In the genomic region with DNA sequence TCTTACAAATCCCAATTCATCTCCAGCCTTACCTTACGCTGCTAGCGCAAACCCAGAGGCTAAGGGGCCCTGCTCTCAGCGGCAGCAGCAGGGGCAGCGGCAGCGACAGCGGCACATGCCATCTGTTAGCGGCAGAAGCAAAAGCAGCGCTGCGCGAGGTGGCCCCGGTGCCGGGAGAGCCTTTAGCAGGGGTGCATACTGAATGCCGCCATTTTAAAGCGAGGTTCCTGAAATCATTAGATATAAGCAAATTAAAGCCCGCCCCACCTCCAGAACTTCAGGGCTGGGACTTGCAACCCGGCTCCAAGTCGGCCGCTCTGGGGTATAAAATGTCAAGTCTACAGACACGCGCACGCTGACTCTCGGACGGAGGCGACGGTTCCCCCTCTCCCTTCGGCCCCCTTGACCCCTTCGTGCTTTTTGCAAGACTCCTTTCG, we compare ENCODE assay signal across 8 cellular contexts. TPM values are rescaled to one million over a fixed set of nuclear protein-coding genes. Genes with fewer than 3 reads are reported as not detected.
DNase-seq lines count a peak whose midpoint lies in the region; ATAC-seq, FAIRE-seq and TF ChIP-seq lines count a peak whose summit lies in the region.

A gene with protein sequence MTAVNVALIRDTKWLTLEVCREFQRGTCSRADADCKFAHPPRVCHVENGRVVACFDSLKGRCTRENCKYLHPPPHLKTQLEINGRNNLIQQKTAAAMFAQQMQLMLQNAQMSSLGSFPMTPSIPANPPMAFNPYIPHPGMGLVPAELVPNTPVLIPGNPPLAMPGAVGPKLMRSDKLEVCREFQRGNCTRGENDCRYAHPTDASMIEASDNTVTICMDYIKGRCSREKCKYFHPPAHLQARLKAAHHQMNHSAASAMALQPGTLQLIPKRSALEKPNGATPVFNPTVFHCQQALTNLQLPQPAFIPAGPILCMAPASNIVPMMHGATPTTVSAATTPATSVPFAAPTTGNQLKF (minus strand): TSS at position 220 of the 437 bp plus-strand sequence. CDS start 49,427 bp downstream, outside the sequence.

- TF ChIP-seq CTCF in progenitor cell of endocrine pancreas (IDR thresholded peaks at IDR 0.05; ENCODE audit: unreplicated experiment), result no peak

- no peaks in the 10 kb centered on the region for H3K36me3 ChIP-seq in MG63

- peak within 1 kb of the TSS; percentile 57 for H3K4me3 ChIP-seq in MG63

- H3K4me3 Mint-ChIP-seq in activated naive CD8-positive, alpha-beta T cell treated with anti-CD3 and anti-CD28 coated beads for 36 hours, result peak within 1 kb of the TSS; percentile 95
- peak within 1 kb of the TSS; percentile 95 for H3K4me3 Mint-ChIP-seq in progenitor cell of endocrine pancreas (ENCODE audit: low read depth)

- no peaks in the 10 kb centered on the region for H3K9me3 ChIP-seq in MG63

- peaks cover 4% of the 10 kb centered on the region for H3K36me3 Mint-ChIP-seq in activated naive CD8-positive, alpha-beta T cell treated with anti-CD3 and anti-CD28 coated beads for 36 hours
- H3K36me3 Mint-ChIP-seq in progenitor cell of endocrine pancreas (ENCODE audit: insufficient read depth), result no peaks in the 10 kb centered on the region

- H3K27me3 Mint-ChIP-seq in activated naive CD8-positive, alpha-beta T cell treated with anti-CD3 and anti-CD28 coated beads for 36 hours, result no peaks in the 10 kb centered on the region
- peaks cover 30% of the 10 kb centered on the region for H3K27me3 Mint-ChIP-seq in progenitor cell of endocrine pancreas

- intact Hi-C loops in left cardiac atrium (cut with DNase I), result no loop called here

- H3K9me3 Mint-ChIP-seq in activated naive CD8-positive, alpha-beta T cell treated with anti-CD3 and anti-CD28 coated beads for 36 hours, result no peaks in the 10 kb centered on the region
- H3K9me3 Mint-ChIP-seq in progenitor cell of endocrine pancreas (ENCODE audit: low read depth), result no peaks in the 10 kb centered on the region

- no peaks in the 10 kb centered on the region for H3K27me3 ChIP-seq in MG63

- no peak for FAIRE-seq in frontal cortex (lab: Jason Lieb, UNC)

- H3K4me1 Mint-ChIP-seq in activated naive CD8-positive, alpha-beta T cell treated with anti-CD3 and anti-CD28 coated beads for 36 hours, result peaks cover 40% of the 10 kb centered on the region
- peaks cover 27% of the 10 kb centered on the region for H3K4me1 Mint-ChIP-seq in progenitor cell of endocrine pancreas (ENCODE audit: low read depth)

- H3K27ac Mint-ChIP-seq in activated naive CD8-positive, alpha-beta T cell treated with anti-CD3 and anti-CD28 coated beads for 36 hours, result peak within 1 kb of the TSS; percentile 97
- H3K27ac Mint-ChIP-seq in progenitor cell of endocrine pancreas, result peak within 1 kb of the TSS; percentile 96

- ATAC-seq in left cardiac atrium, result peak; percentile 60 to 73

- peak; percentile 21 for DNase-seq in ELR (ENCODE audit: low read depth)
- DNase-seq in H4 (ENCODE audit: low spot score), result peak; percentile 31
- peak; percentile 33 for DNase-seq in MG63
- DNase-seq in SKM-1 (lab: John Stamatoyannopoulos, UW; ENCODE audit: unreplicated experiment), result peak; percentile 39
- DNase-seq in activated naive CD8-positive, alpha-beta T cell treated with anti-CD3 and anti-CD28 coated beads for 36 hours, result peak; percentile 60
- peak; percentile 45 for DNase-seq in left cardiac atrium
- DNase-seq in progenitor cell of endocrine pancreas (ENCODE audit: low spot score, unreplicated experiment), result peak; percentile 57
- DNase-seq in frontal cortex (ENCODE audit: low spot score in 2 of 2), result no peak

RNA-seq across cellular contexts. Expression of the gene that starts here (rescaled TPM):
- 7.9 and 12.2 TPM in 2 replicates for total RNA-seq in H4 (2014; rRNA removed; shearing (Covaris generic))
- 0.79 and 1.4 TPM in 2 replicates for total RNA-seq in MG63 (2014; rRNA removed; shearing (Covaris generic); ENCODE audit: low replicate concordance)
- 10 to 100 TPM; 28.6 to 33.0 TPM for total RNA-seq in activated naive CD8-positive, alpha-beta T cell treated with anti-CD3 and anti-CD28 coated beads for 36 hours
- 100 to 1,000 TPM in 1 of 2 donors, 10 to 100 TPM in 1; 74.6 to 112 TPM for total RNA-seq in left cardiac atrium
- 8.2 and 9.7 TPM in 2 replicates for total RNA-seq in progenitor cell of endocrine pancreas
- 2.0 TPM for total RNA-seq in frontal cortex

Comparison
In these comparisons a context has a peak if more than half of its experiments do, and no peak if none do; other contexts are left out.
1. DNase-seq: peak in ELR (single experiment), H4 (single experiment), MG63 (single experiment), SKM-1 (single experiment), activated naive CD8-positive, alpha-beta T cell treated with anti-CD3 and anti-CD28 coated beads for 36 hours (single experiment), left cardiac atrium (single experiment) and progenitor cell of endocrine pancreas (single experiment); none in frontal cortex (0 of 2).